In the genomic region with DNA sequence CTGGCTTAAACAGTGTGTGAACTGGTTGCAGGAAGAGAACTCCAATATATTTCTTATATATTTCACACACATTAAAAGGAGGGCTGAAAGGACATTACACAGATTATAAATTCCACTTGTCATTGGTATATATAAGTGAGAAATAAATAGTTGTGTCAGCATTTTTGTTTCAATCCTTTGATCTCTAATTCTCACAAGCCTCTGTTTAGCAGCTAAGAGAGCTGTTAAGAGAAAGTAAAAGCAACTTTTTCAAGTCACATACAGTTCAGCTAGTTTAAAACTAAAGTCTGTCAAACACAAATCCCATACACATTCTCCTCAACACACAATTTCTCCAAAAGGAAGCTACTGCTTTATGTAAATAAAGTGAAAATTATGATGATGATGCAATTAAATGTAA, we compare ENCODE assay signal across 1 cellular context.
TF ChIP-seq lines count a peak whose summit lies in the region.

No MANE protein-coding gene starts in this region.

TF ChIP-seq in K562, 482 proteins besides CTCF, POLR2A, EP300 and RAD21 (continued from another document):
- TF ChIP-seq, protein P1, sequence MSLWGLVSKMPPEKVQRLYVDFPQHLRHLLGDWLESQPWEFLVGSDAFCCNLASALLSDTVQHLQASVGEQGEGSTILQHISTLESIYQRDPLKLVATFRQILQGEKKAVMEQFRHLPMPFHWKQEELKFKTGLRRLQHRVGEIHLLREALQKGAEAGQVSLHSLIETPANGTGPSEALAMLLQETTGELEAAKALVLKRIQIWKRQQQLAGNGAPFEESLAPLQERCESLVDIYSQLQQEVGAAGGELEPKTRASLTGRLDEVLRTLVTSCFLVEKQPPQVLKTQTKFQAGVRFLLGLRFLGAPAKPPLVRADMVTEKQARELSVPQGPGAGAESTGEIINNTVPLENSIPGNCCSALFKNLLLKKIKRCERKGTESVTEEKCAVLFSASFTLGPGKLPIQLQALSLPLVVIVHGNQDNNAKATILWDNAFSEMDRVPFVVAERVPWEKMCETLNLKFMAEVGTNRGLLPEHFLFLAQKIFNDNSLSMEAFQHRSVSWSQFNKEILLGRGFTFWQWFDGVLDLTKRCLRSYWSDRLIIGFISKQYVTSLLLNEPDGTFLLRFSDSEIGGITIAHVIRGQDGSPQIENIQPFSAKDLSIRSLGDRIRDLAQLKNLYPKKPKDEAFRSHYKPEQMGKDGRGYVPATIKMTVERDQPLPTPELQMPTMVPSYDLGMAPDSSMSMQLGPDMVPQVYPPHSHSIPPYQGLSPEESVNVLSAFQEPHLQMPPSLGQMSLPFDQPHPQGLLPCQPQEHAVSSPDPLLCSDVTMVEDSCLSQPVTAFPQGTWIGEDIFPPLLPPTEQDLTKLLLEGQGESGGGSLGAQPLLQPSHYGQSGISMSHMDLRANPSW (CRISPR knock-in tag; IDR thresholded peaks at IDR 0.05): no peak
- TF ChIP-seq ZNF316 (IDR thresholded peaks at IDR 0.05) (peak; percentile 80), FOXA3 (CRISPR knock-in tag; conservative IDR thresholded peaks at IDR 0.05 in 1 of 2, IDR thresholded peaks at IDR 0.05 in 1 of 2) (no peak), CAMTA2 (CRISPR knock-in tag; conservative IDR thresholded peaks at IDR 0.05) (no peak), FOXK2 (conservative IDR thresholded peaks at IDR 0.05 in 1 of 2, IDR thresholded peaks at IDR 0.05 in 1 of 2; ENCODE audit: low read depth in 2 of 2) (no peak), NFIC (IDR thresholded peaks at IDR 0.05) (no peak), HOXB6 (CRISPR knock-in tag; IDR thresholded peaks at IDR 0.05; ENCODE audit: borderline replicate concordance) (no peak), STAG1 (CRISPR knock-in tag; IDR thresholded peaks at IDR 0.05; ENCODE audit: borderline replicate concordance) (no peak), SUPT5H (IDR thresholded peaks at IDR 0.05) (no peak), SRF (CRISPR knock-in tag; IDR thresholded peaks at IDR 0.05) (no peak), BCL6 (CRISPR knock-in tag; IDR thresholded peaks at IDR 0.05) (no peak), ZC3H4 (CRISPR knock-in tag; IDR thresholded peaks at IDR 0.05; ENCODE audit: borderline replicate concordance) (no peak), C11orf30 (IDR thresholded peaks at IDR 0.05; ENCODE audit: low read depth) (peak; percentile 69), SMAD4 (CRISPR knock-in tag; conservative IDR thresholded peaks at IDR 0.05) (no peak), ZNF551 (CRISPR knock-in tag; IDR thresholded peaks at IDR 0.05) (no peak), PML (IDR thresholded peaks at IDR 0.05; ENCODE audit: low read length) (no peak), RFX5 (IDR thresholded peaks at IDR 0.05; ENCODE audit: low read depth, low read length) (no peak), NBN (IDR thresholded peaks at IDR 0.05; ENCODE audit: low read depth) (no peak), PRPF4 (IDR thresholded peaks at IDR 0.05; ENCODE audit: insufficient read depth, low read depth, low read length, poor library complexity, severe bottlenecking) (no peak), SOX6 (IDR thresholded peaks at IDR 0.05) (no peak), POLR2AphosphoS2 (IDR thresholded peaks at IDR 0.05; ENCODE audit: low read length) (no peak), KLF13 (tag; IDR thresholded peaks at IDR 0.05; ENCODE audit: borderline replicate concordance, low read depth) (no peak), CCAR2 (IDR thresholded peaks at IDR 0.05; ENCODE audit: low read depth, low read length) (no peak), MTA3 (IDR thresholded peaks at IDR 0.05; ENCODE audit: borderline replicate concordance) (no peak), WHSC1 (IDR thresholded peaks at IDR 0.05; ENCODE audit: low read length) (no peak)
- TF ChIP-seq, protein P2, sequence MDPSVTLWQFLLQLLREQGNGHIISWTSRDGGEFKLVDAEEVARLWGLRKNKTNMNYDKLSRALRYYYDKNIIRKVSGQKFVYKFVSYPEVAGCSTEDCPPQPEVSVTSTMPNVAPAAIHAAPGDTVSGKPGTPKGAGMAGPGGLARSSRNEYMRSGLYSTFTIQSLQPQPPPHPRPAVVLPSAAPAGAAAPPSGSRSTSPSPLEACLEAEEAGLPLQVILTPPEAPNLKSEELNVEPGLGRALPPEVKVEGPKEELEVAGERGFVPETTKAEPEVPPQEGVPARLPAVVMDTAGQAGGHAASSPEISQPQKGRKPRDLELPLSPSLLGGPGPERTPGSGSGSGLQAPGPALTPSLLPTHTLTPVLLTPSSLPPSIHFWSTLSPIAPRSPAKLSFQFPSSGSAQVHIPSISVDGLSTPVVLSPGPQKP (CRISPR knock-in tag; IDR thresholded peaks at IDR 0.05): no peak
- TF ChIP-seq, protein P3, sequence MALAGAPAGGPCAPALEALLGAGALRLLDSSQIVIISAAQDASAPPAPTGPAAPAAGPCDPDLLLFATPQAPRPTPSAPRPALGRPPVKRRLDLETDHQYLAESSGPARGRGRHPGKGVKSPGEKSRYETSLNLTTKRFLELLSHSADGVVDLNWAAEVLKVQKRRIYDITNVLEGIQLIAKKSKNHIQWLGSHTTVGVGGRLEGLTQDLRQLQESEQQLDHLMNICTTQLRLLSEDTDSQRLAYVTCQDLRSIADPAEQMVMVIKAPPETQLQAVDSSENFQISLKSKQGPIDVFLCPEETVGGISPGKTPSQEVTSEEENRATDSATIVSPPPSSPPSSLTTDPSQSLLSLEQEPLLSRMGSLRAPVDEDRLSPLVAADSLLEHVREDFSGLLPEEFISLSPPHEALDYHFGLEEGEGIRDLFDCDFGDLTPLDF (CRISPR knock-in tag; IDR thresholded peaks at IDR 0.05): no peak
- TF ChIP-seq, protein P4, sequence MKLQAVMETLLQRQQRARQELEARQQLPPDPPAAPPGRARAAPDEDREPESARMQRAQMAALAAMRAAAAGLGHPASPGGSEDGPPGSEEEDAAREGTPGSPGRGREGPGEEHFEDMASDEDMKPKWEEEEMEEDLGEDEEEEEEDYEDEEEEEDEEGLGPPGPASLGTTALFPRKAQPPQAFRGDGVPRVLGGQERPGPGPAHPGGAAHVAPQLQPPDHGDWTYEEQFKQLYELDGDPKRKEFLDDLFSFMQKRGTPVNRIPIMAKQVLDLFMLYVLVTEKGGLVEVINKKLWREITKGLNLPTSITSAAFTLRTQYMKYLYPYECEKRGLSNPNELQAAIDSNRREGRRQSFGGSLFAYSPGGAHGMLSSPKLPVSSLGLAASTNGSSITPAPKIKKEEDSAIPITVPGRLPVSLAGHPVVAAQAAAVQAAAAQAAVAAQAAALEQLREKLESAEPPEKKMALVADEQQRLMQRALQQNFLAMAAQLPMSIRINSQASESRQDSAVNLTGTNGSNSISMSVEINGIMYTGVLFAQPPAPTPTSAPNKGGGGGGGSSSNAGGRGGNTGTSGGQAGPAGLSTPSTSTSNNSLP (IDR thresholded peaks at IDR 0.05; ENCODE audit: borderline replicate concordance, low read depth, low read length): no peak
- TF ChIP-seq, protein P5, sequence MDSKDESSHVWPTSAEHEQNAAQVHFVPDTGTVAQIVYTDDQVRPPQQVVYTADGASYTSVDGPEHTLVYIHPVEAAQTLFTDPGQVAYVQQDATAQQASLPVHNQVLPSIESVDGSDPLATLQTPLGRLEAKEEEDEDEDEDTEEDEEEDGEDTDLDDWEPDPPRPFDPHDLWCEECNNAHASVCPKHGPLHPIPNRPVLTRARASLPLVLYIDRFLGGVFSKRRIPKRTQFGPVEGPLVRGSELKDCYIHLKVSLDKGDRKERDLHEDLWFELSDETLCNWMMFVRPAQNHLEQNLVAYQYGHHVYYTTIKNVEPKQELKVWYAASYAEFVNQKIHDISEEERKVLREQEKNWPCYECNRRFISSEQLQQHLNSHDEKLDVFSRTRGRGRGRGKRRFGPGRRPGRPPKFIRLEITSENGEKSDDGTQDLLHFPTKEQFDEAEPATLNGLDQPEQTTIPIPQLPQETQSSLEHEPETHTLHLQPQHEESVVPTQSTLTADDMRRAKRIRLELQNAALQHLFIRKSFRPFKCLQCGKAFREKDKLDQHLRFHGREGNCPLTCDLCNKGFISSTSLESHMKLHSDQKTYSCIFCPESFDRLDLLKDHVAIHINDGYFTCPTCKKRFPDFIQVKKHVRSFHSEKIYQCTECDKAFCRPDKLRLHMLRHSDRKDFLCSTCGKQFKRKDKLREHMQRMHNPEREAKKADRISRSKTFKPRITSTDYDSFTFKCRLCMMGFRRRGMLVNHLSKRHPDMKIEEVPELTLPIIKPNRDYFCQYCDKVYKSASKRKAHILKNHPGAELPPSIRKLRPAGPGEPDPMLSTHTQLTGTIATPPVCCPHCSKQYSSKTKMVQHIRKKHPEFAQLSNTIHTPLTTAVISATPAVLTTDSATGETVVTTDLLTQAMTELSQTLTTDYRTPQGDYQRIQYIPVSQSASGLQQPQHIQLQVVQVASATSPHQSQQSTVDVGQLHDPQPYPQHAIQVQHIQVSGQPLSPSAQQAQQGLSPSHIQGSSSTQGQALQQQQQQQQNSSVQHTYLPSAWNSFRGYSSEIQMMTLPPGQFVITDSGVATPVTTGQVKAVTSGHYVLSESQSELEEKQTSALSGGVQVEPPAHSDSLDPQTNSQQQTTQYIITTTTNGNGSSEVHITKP (IDR thresholded peaks at IDR 0.05; ENCODE audit: partially characterized antibody): no peak
- TF ChIP-seq, protein P6, sequence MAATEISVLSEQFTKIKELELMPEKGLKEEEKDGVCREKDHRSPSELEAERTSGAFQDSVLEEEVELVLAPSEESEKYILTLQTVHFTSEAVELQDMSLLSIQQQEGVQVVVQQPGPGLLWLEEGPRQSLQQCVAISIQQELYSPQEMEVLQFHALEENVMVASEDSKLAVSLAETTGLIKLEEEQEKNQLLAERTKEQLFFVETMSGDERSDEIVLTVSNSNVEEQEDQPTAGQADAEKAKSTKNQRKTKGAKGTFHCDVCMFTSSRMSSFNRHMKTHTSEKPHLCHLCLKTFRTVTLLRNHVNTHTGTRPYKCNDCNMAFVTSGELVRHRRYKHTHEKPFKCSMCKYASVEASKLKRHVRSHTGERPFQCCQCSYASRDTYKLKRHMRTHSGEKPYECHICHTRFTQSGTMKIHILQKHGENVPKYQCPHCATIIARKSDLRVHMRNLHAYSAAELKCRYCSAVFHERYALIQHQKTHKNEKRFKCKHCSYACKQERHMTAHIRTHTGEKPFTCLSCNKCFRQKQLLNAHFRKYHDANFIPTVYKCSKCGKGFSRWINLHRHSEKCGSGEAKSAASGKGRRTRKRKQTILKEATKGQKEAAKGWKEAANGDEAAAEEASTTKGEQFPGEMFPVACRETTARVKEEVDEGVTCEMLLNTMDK (IDR thresholded peaks at IDR 0.05; ENCODE audit: borderline replicate concordance, insufficient read depth, low read depth, low read length, poor library complexity, severe bottlenecking): no peak
- TF ChIP-seq, protein P7, sequence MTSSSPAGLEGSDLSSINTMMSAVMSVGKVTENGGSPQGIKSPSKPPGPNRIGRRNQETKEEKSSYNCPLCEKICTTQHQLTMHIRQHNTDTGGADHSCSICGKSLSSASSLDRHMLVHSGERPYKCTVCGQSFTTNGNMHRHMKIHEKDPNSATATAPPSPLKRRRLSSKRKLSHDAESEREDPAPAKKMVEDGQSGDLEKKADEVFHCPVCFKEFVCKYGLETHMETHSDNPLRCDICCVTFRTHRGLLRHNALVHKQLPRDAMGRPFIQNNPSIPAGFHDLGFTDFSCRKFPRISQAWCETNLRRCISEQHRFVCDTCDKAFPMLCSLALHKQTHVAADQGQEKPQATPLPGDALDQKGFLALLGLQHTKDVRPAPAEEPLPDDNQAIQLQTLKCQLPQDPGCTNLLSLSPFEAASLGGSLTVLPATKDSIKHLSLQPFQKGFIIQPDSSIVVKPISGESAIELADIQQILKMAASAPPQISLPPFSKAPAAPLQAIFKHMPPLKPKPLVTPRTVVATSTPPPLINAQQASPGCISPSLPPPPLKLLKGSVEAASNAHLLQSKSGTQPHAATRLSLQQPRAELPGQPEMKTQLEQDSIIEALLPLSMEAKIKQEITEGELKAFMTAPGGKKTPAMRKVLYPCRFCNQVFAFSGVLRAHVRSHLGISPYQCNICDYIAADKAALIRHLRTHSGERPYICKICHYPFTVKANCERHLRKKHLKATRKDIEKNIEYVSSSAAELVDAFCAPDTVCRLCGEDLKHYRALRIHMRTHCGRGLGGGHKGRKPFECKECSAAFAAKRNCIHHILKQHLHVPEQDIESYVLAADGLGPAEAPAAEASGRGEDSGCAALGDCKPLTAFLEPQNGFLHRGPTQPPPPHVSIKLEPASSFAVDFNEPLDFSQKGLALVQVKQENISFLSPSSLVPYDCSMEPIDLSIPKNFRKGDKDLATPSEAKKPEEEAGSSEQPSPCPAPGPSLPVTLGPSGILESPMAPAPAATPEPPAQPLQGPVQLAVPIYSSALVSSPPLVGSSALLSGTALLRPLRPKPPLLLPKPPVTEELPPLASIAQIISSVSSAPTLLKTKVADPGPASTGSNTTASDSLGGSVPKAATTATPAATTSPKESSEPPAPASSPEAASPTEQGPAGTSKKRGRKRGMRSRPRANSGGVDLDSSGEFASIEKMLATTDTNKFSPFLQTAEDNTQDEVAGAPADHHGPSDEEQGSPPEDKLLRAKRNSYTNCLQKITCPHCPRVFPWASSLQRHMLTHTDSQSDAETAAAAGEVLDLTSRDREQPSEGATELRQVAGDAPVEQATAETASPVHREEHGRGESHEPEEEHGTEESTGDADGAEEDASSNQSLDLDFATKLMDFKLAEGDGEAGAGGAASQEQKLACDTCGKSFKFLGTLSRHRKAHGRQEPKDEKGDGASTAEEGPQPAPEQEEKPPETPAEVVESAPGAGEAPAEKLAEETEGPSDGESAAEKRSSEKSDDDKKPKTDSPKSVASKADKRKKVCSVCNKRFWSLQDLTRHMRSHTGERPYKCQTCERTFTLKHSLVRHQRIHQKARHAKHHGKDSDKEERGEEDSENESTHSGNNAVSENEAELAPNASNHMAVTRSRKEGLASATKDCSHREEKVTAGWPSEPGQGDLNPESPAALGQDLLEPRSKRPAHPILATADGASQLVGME (CRISPR knock-in tag; IDR thresholded peaks at IDR 0.05): no peak
- TF ChIP-seq, protein P8, sequence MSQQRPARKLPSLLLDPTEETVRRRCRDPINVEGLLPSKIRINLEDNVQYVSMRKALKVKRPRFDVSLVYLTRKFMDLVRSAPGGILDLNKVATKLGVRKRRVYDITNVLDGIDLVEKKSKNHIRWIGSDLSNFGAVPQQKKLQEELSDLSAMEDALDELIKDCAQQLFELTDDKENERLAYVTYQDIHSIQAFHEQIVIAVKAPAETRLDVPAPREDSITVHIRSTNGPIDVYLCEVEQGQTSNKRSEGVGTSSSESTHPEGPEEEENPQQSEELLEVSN (IDR thresholded peaks at IDR 0.05; ENCODE audit: borderline replicate concordance in 1 of 2, extremely low read depth in 1 of 2, insufficient read depth in 1 of 2, insufficient read length in 1 of 2, low read depth in 1 of 2, low read length in 1 of 2, poor library complexity in 1 of 2, severe bottlenecking in 1 of 2): no peak
- TF ChIP-seq, protein P9, sequence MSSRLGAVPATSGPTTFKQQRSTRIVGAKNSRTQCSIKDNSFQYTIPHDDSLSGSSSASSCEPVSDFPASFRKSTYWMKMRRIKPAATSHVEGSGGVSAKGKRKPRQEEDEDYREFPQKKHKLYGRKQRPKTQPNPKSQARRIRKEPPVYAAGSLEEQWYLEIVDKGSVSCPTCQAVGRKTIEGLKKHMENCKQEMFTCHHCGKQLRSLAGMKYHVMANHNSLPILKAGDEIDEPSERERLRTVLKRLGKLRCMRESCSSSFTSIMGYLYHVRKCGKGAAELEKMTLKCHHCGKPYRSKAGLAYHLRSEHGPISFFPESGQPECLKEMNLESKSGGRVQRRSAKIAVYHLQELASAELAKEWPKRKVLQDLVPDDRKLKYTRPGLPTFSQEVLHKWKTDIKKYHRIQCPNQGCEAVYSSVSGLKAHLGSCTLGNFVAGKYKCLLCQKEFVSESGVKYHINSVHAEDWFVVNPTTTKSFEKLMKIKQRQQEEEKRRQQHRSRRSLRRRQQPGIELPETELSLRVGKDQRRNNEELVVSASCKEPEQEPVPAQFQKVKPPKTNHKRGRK (tag; IDR thresholded peaks at IDR 0.05): no peak
